In the genomic region with DNA sequence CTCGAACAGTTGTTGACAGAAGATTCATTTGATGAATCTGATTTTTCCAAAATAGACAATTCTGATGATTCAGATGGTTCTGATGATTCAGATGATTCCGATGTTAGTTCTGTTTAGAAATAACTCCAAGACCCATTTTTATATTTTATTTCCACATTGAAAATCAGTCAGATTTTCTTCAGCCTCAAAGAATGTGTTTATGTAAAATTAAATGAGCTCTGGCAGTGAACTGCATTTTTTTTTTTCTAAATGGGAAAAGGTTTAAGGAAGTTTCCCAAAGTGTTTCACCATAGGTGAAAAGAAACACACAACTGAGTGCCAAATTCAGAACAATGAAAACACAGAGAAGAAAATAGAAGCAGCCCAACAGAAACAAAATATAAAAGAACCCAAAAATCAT, we compare ENCODE assay signal across 17 cellular contexts.
DNase-seq lines count a peak whose midpoint lies in the region; FAIRE-seq and TF ChIP-seq lines count a peak whose summit lies in the region.
"Had no signal": no experiment of that assay in that cellular context is flagged by ENCODE, and none has a peak within 500 bp of the region (broad histone marks: within the 10 kb centered on the region; RNA-seq: fewer than 3 reads in every experiment).

No MANE protein-coding gene starts in this region.

- H3K36me3 ChIP-seq in GM23248 (ENCODE audit: low read depth) (no peaks in the 10 kb centered on the region), small intestine (ENCODE audit: control insufficient read depth in 2 of 2, insufficient read depth in 2 of 2, low read length in 2 of 2) (no peaks in the 10 kb centered on the region), Peyer's patch (no peaks in the 10 kb centered on the region)
- H3K36me3 ChIP-seq: BE2C had no signal

- H3K4me3 ChIP-seq in GM23248: no peak overlapping the region
- no peak overlapping the region for H3K4me3 ChIP-seq in fibroblast of mammary gland (ENCODE audit: control insufficient read depth, low read depth, low read length)
- no peak overlapping the region for H3K4me3 ChIP-seq in small intestine (ENCODE audit: low read depth in 1 of 2, low read length in 2 of 2)
- no peak overlapping the region for H3K4me3 ChIP-seq in Peyer's patch

- H3K4me1 ChIP-seq in GM23248 (ENCODE audit: insufficient read depth): peaks cover 22% of the 10 kb centered on the region
- no peaks in the 10 kb centered on the region for H3K4me1 ChIP-seq in small intestine (ENCODE audit: control insufficient read depth in 2 of 2, insufficient read depth in 1 of 2, low read depth in 1 of 2, low read length in 1 of 2)
- no peaks in the 10 kb centered on the region for H3K4me1 ChIP-seq in Peyer's patch

- H3K27ac ChIP-seq in GM23248 (peak overlapping the region; percentile 20; the same call in 1 of the 2 replicates), small intestine (ENCODE audit: low read depth in 1 of 2, low read length in 1 of 2) (no peak overlapping the region), Peyer's patch (no peak overlapping the region)
- H3K27ac ChIP-seq: C4-2B had no signal

- H3K79me2 ChIP-seq in GM23248 (ENCODE audit: insufficient read depth): no peaks in the 10 kb centered on the region

- FAIRE-seq in small intestine (lab: Jason Lieb, UNC): peak; percentile 10
- FAIRE-seq: A204.1, G401.6, H1 had no signal

- H3F3A ChIP-seq in GM23248 (ENCODE audit: insufficient read depth): peaks cover 15% of the 10 kb centered on the region; the same call in 1 of the 2 replicates

- no peaks in the 10 kb centered on the region for H4K20me1 ChIP-seq in GM23248 (ENCODE audit: insufficient read depth)

- peak overlapping the region; percentile 26 for H3K4me2 ChIP-seq in GM23248 (ENCODE audit: unreplicated experiment)

- DNase-seq in EH (ENCODE audit: low read depth): peak; percentile 42
- DNase-seq in GM23248: peak; percentile 48
- DNase-seq in fibroblast of mammary gland (ENCODE audit: low read depth): peak; percentile 22
- DNase-seq in small intestine: no peak
- DNase-seq in GOT3 (lab: John Stamatoyannopoulos, UW): no peak
- no peak for DNase-seq in Peyer's patch
- DNase-seq in stimulated activated CD4-positive, alpha-beta T cell treated with anti-CD3 and anti-CD28 coated beads, Interleukin-4, amount 100 ng/mL, for 4 hours: no peak
- DNase-seq: BE2C; CD4-positive, alpha-beta memory T cell; DMS79; EL; HCEC 1CT; HFFc6 had no signal

- in situ Hi-C loops in GM23248 (cut with MboI): no loop called here

- H3K27me3 ChIP-seq in GM23248 (replicated peaks; ENCODE audit: insufficient read depth) (no peaks in the 10 kb centered on the region), small intestine (ENCODE audit: control insufficient read depth in 2 of 2, insufficient read depth in 2 of 2, low read length in 2 of 2) (no peaks in the 10 kb centered on the region), Peyer's patch (no peaks in the 10 kb centered on the region)
- H3K27me3 ChIP-seq: BE2C had no signal

- 4 to 6% methylated on average over 2 of the region's 2 CpGs for WGBS in GM23248 (ENCODE audit: low coverage in 1 of 2, low lambda C conversion rate in 2 of 2, missing lambda C conversion rate in 2 of 2), 2 experiments
- 64 to 84% (median 66%) methylated on average over 2 of the region's 2 CpGs for WGBS in small intestine, 3 donors

- no peaks in the 10 kb centered on the region for H3K9me3 ChIP-seq in GM23248 (ENCODE audit: low read depth)
- H3K9me3 ChIP-seq in small intestine (ENCODE audit: control insufficient read depth, low read depth): no peaks in the 10 kb centered on the region
- H3K9me3 ChIP-seq in Peyer's patch: no peaks in the 10 kb centered on the region
- H3K9me3 ChIP-seq: BE2C had no signal

- TF ChIP-seq CTCF in fibroblast of mammary gland (conservative IDR thresholded peaks at IDR 0.05; ENCODE audit: control insufficient read depth, insufficient read depth, low read depth, low read length) (no peak), Peyer's patch (IDR thresholded peaks at IDR 0.05) (no peak)

- no peak for TF ChIP-seq POLR2A in Peyer's patch (IDR thresholded peaks at IDR 0.05)

- no peaks in the 10 kb centered on the region for H3K9me2 ChIP-seq in GM23248 (ENCODE audit: insufficient read depth)

- no peak overlapping the region for H2AFZ ChIP-seq in GM23248

- H3K9ac ChIP-seq in GM23248: no peak overlapping the region

Comparison
In these comparisons a context has a peak if more than half of its experiments do, and no peak if none do; other contexts are left out.
1. DNase-seq: peak in EH (single experiment), GM23248 (single experiment) and fibroblast of mammary gland (single experiment); none in small intestine (single experiment), GOT3 (single experiment), Peyer's patch (0 of 3) and stimulated activated CD4-positive, alpha-beta T cell treated with anti-CD3 and anti-CD28 coated beads, Interleukin-4, amount 100 ng/mL, for 4 hours (0 of 2).